In the genomic region with DNA sequence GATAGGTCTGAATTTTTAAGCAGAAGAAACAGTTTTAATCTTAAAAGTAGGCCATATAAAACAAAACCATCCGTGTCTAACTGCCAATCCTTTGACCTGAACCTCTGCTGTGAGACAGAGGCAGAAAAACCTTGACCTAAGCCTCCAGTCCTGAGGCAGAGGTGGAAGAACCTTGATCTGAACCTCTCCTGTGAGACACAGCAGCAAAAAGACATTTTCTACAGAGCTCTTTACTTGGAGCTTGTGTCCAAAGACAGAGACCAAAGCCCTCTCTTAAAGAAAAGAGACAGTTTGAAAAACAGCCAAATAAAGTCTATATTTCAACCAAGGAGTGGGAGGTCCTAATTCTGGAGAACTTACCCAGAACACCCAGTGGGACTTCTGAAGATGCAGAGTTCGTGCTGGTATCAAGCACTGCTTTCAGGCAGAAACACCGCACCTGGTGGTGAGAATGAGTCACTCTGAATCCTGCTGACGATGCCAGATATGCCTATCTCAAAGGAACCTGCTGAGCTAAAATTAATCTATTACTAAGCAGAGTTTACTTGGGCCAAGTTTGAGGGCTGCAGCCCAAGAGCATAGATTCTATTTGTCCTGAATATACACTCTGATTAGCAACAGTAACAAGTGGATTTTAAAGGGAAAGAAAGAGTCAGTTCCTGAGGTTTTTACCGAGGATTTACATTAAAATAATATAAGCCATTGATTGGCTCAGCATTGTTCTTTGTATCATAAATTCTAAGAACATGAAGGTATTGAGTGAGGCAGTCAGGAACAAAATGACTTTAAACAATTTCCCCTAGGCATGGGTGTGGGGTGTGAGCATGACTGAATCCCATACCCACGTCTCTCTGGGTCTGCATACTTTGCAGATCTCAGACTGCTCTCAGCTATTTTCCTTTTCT, we compare ENCODE assay signal across 8 cellular contexts.
DNase-seq lines count a peak whose midpoint lies in the region; ATAC-seq, FAIRE-seq and TF ChIP-seq lines count a peak whose summit lies in the region.

No MANE protein-coding gene starts in this region.

- peak overlapping the region; percentile 24; the same call in 1 of the 2 replicates for H3K4me3 ChIP-seq in GM06990 (replicated peaks; ENCODE audit: low read depth, low read length)

- no peaks in the 10 kb centered on the region for H3K27me3 Mint-ChIP-seq in endothelial cell (ENCODE audit: unreplicated experiment)

- in situ Hi-C loops in KBM-7 (cut with MboI; ENCODE audit: low pct_unique_long_range_greater_than_20kb, low sequenced_read_pairs): no loop called here

- ATAC-seq in GM19468 (IDR thresholded peaks at IDR 0.05; ENCODE audit: extremely low read depth, unreplicated experiment) (peak; percentile 97), HG03354 (IDR thresholded peaks at IDR 0.05; ENCODE audit: poor library complexity, severe bottlenecking, unreplicated experiment) (peak; percentile 98), esophagus mucosa (peak; percentile 96)

- no peak overlapping the region for H3K27ac Mint-ChIP-seq in endothelial cell (ENCODE audit: unreplicated experiment)

- H3K36me3 Mint-ChIP-seq in endothelial cell (ENCODE audit: low read depth, unreplicated experiment): no peaks in the 10 kb centered on the region

- H3K27me3 ChIP-seq in GM06990 (replicated peaks; ENCODE audit: control insufficient read depth, insufficient read depth, low read length): no peaks in the 10 kb centered on the region

- H3K36me3 ChIP-seq in GM06990 (ENCODE audit: control insufficient read depth, insufficient read depth, low read length): no peaks in the 10 kb centered on the region

- FAIRE-seq in HTR-8/SVneo (lab: Jason Lieb, UNC): no peak

- peak; percentile 27 for TF ChIP-seq CTCF in GM06990 (IDR thresholded peaks at IDR 0.05; ENCODE audit: insufficient read depth, low read length, poor library complexity, severe bottlenecking)
- no peak for TF ChIP-seq CTCF in endothelial cell (IDR thresholded peaks at IDR 0.05; ENCODE audit: unreplicated experiment)

- peak; percentile 59 for DNase-seq in GM06990 (ENCODE audit: extremely low read depth, insufficient read length)
- no peak for DNase-seq in endothelial cell (ENCODE audit: low spot score)
- no peak for DNase-seq in KBM-7
- DNase-seq in stimulated activated CD4-positive, alpha-beta T cell treated with anti-CD3 and anti-CD28 coated beads, Interleukin-2, amount 100 ng/mL, for 48 hours: no peak
- no peak for DNase-seq in HTR-8/SVneo (ENCODE audit: insufficient read length, low spot score)

- no peaks in the 10 kb centered on the region for H3K4me1 Mint-ChIP-seq in endothelial cell (ENCODE audit: unreplicated experiment)

- H3K4me3 Mint-ChIP-seq in endothelial cell (ENCODE audit: unreplicated experiment): no peak overlapping the region

- no peaks in the 10 kb centered on the region for H3K9me3 Mint-ChIP-seq in endothelial cell (ENCODE audit: unreplicated experiment)
